In genomic region chr22:33542722-33543121, GRCh38 we compare ENCODE assay signal across 27 cellular contexts.
"Had no signal": no experiment of that assay in that cellular context is flagged by ENCODE, and none has a peak within 500 bp of the region (broad histone marks: within the 10 kb centered on the region; RNA-seq: fewer than 3 reads in every experiment).

No MANE protein-coding gene starts in this region.

- FAIRE-seq: astrocyte, frontal cortex, pancreas had no signal

- H3K9me3 ChIP-seq: mucosa of descending colon, pancreas, prostate gland, SK-N-SH, thoracic aorta, upper lobe of left lung had no signal

- H3K4me3 Mint-ChIP-seq: activated T-helper 1 cell treated with anti-CD3 and anti-CD28 coated beads, Interleukin-12 subunit alpha, Interleukin-12 subunit beta, Interleukin-2, Interleukin-4 antibody, amounts not matched to agents 30 ng/mL and 10 ng/mL and 1 ng/mL, durations not matched to agents 14 hours and 24 hours and 36 hours; dendritic cell treated with granulocyte-macrophage colony-stimulating factor and Interleukin-4, amounts not matched to agents 40 ng/mL and 50 ng/mL, for 4 days; nephron; T-helper 17 cell had no signal

- H3K27ac ChIP-seq: pancreas, prostate gland, thoracic aorta, upper lobe of left lung had no signal

- H3K27me3 Mint-ChIP-seq: dendritic cell treated with granulocyte-macrophage colony-stimulating factor and Interleukin-4, amounts not matched to agents 40 ng/mL and 50 ng/mL, for 4 days; T-helper 17 cell had no signal

- H3K27ac Mint-ChIP-seq: activated T-helper 1 cell treated with anti-CD3 and anti-CD28 coated beads, Interleukin-12 subunit alpha, Interleukin-12 subunit beta, Interleukin-2, Interleukin-4 antibody, amounts not matched to agents 30 ng/mL and 10 ng/mL and 1 ng/mL, durations not matched to agents 14 hours and 24 hours and 36 hours; dendritic cell treated with granulocyte-macrophage colony-stimulating factor and Interleukin-4, amounts not matched to agents 40 ng/mL and 50 ng/mL, for 4 days; T-helper 17 cell had no signal

- H3K4me2 ChIP-seq: SK-N-SH had no signal

- H3K9ac ChIP-seq: SK-N-SH had no signal

- H3K36me3 ChIP-seq: pancreas, prostate gland, thoracic aorta, upper lobe of left lung had no signal

- ATAC-seq: mucosa of descending colon; pancreas; stimulated activated naive CD8-positive, alpha-beta T cell treated with anti-CD3 and anti-CD28 coated beads, Interleukin-15, Interleukin-2, amounts not matched to agents 100 U/mL and 50 U/mL, for 24 hours; T-helper 17 cell had no signal

- H3K27me3 ChIP-seq: pancreas, upper lobe of left lung had no signal

- H3K4me1 ChIP-seq: prostate gland had no signal

- DNase-seq: activated CD4-positive, alpha-beta T cell treated with anti-CD3 and anti-CD28 coated beads, Interleukin-2, amount 50 U/mL, for 4 hours; activated gamma-delta T cell; activated naive CD4-positive, alpha-beta T cell treated with anti-CD3 and anti-CD28 coated beads, Interleukin-2, amount 50 U/mL, for 16 hours; amniotic stem cell; caudate nucleus; effector CD8-positive, alpha-beta T cell; kidney glomerular epithelial cell; mesendoderm; mucosa of descending colon; nucleus accumbens; pancreas; retina; SK-N-SH; stimulated activated CD4-positive, alpha-beta T cell treated with anti-CD3 and anti-CD28 coated beads, Interleukin-2, amount 100 ng/mL, for 48 hours; stimulated activated naive CD8-positive, alpha-beta T cell treated with anti-CD3 and anti-CD28 coated beads, Interleukin-15, Interleukin-2, amounts not matched to agents 100 U/mL and 50 U/mL, for 24 hours; SW 1271; T-helper 17 cell; T1000; upper lobe of left lung had no signal

- H3K4me3 ChIP-seq: lung, mucosa of descending colon, pancreas, prostate gland, thoracic aorta, upper lobe of left lung had no signal

- H3K9me3 Mint-ChIP-seq: nephron had no signal
